Comparison of ENCODE assay signal across 23 cellular contexts in genomic region chr10:117094856-117095255, GRCh38. TPM values are rescaled to one million over a fixed set of nuclear protein-coding genes. Genes with fewer than 3 reads are reported as not detected.
DNase-seq lines count a peak whose midpoint lies in the region; TF ChIP-seq lines count a peak whose summit lies in the region.
"Had no signal": no experiment of that assay in that cellular context is flagged by ENCODE, and none has a peak within 500 bp of the region (broad histone marks: within the 10 kb centered on the region; RNA-seq: fewer than 3 reads in every experiment).

No MANE protein-coding gene starts in this region.

- no peaks in the 10 kb centered on the region for H3K4me1 ChIP-seq in GM23248 (ENCODE audit: insufficient read depth)
- H3K4me1 ChIP-seq: ascending aorta, tibial artery had no signal

- 36 to 37% methylated on average over 9 of the region's 9 CpGs for WGBS in GM23248 (ENCODE audit: low coverage in 1 of 2, low lambda C conversion rate in 2 of 2, missing lambda C conversion rate in 2 of 2), 2 experiments

- no peaks in the 10 kb centered on the region for H3K79me2 ChIP-seq in GM23248 (ENCODE audit: insufficient read depth)

- in situ Hi-C loops in GM23248 (cut with MboI), result no loop called here

- no peaks in the 10 kb centered on the region for H3K9me3 ChIP-seq in GM23248 (ENCODE audit: low read depth)
- H3K9me3 ChIP-seq: ascending aorta, tibial artery had no signal

- H3K9me2 ChIP-seq in GM23248 (ENCODE audit: insufficient read depth), result no peaks in the 10 kb centered on the region

- intact Hi-C loops in dorsolateral prefrontal cortex (cut with DNase I), result loop anchor here (5.0 to 10.0 kb wide), 4 partner anchors 72 to 200 kb away; no protein-coding TSS in a partner anchor

- no peak overlapping the region for H3K9ac ChIP-seq in GM23248

- TF ChIP-seq CTCF in dorsolateral prefrontal cortex (IDR thresholded peaks at IDR 0.05 in 54 of 56, conservative IDR thresholded peaks at IDR 0.05 in 2 of 56; ENCODE audit: low read depth in 1 of 56, partially characterized antibody in 56 of 56), result peak in 6 of 56 donors; percentile 5 to 20 (median 16)

- no peak overlapping the region for H2AFZ ChIP-seq in GM23248

- H4K20me1 ChIP-seq in GM23248 (ENCODE audit: insufficient read depth), result no peaks in the 10 kb centered on the region

- DNase-seq in NCI-H146 (lab: John Stamatoyannopoulos, UW), result peak; percentile 80
- DNase-seq in dorsolateral prefrontal cortex, result peak in 7 of 10 donors; percentile 32 to 76 (median 44)
- DNase-seq in iPS-NIHi7 (ENCODE audit: extremely low spot score), result peak; percentile 31
- DNase-seq in retina, result peak; percentile 81
- DNase-seq in NCI-H2196 treated with DMSO at 0.1 percent for 48 hours (lab: John Stamatoyannopoulos, UW; ENCODE audit: unreplicated experiment), result no peak
- DNase-seq in GM23248, result no peak
- no peak for DNase-seq in NCI-H1092 (lab: John Stamatoyannopoulos, UW)
- DNase-seq: activated naive CD4-positive, alpha-beta T cell treated with anti-CD3 and anti-CD28 coated beads, Interleukin-2, amount 50 U/mL, for 16 hours; activated T-cell treated with anti-CD3 and anti-CD28 coated beads, Interleukin-2, amount 50 U/mL, for 4 hours; AML-193; cerebellar nuclear complex; DMS79 treated with DMSO at 0.1 percent for 48 hours; effector memory CD4-positive, alpha-beta T cell; KBM-7; naive thymus-derived CD4-positive, alpha-beta T cell; NCI-H2029 treated with DMSO at 0.1 percent for 48 hours; NCI-H524; stimulated activated naive CD4-positive, alpha-beta T cell; tibial artery had no signal

- H3K27me3 ChIP-seq in dorsolateral prefrontal cortex, result no peaks in the 10 kb centered on the region
- H3K27me3 ChIP-seq in GM23248 (replicated peaks; ENCODE audit: insufficient read depth), result peaks cover 5% of the 10 kb centered on the region
- H3K27me3 ChIP-seq: ascending aorta, tibial artery had no signal

- peak overlapping the region in 1 of 59 donors; percentile 12 for H3K4me3 ChIP-seq in dorsolateral prefrontal cortex
- H3K4me3 ChIP-seq in GM23248, result no peak overlapping the region
- H3K4me3 ChIP-seq: ascending aorta, tibial artery had no signal

- H3K4me2 ChIP-seq in GM23248 (ENCODE audit: unreplicated experiment), result no peak overlapping the region

- H3F3A ChIP-seq in GM23248 (ENCODE audit: insufficient read depth), result no peaks in the 10 kb centered on the region

- H3K36me3 ChIP-seq in GM23248 (ENCODE audit: low read depth), result no peaks in the 10 kb centered on the region
- H3K36me3 ChIP-seq: ascending aorta, tibial artery had no signal

- H3K27ac ChIP-seq in dorsolateral prefrontal cortex (peak overlapping the region in 58 of 59 donors; percentile 14 to 93 (median 78)), GM23248 (no peak overlapping the region)
- H3K27ac ChIP-seq: ascending aorta, tibial artery had no signal

RNA-seq across cellular contexts. Expression of gene VAX1, which starts 43.2 kb away (rescaled TPM):
- total RNA-seq in dorsolateral prefrontal cortex, result 1 to 10 TPM in 119 of 120 experiments, under 1 TPM in 1; 0.93 to 7.4 (median 3.3) TPM
- not detected in 2 replicates for total RNA-seq in GM23248 (2014; rRNA removed; shearing (Covaris generic))
- not detected in 2 replicates for polyA plus RNA-seq in GM23248 (2016; fragmentation: Nextera tagmentation; extraction: Ambion mirVana)
- total RNA-seq: activated T-cell treated with anti-CD3 and anti-CD28 coated beads, Interleukin-2, amount 50 U/mL, for 4 hours; ascending aorta; H1; naive thymus-derived CD4-positive, alpha-beta T cell; posterior vena cava; skeletal muscle tissue had no signal
- polyA plus RNA-seq: H1; naive thymus-derived CD4-positive, alpha-beta T cell had no signal

Comparison
In these comparisons a context has a peak if more than half of its experiments do, and no peak if none do; other contexts are left out.
1. DNase-seq: peak in NCI-H146 (single experiment), dorsolateral prefrontal cortex (7 of 10), iPS-NIHi7 (single experiment) and retina (single experiment); none in NCI-H2196 treated with DMSO at 0.1 percent for 48 hours (single experiment), GM23248 (single experiment) and NCI-H1092 (single experiment).